In genomic region chr1:193141804-193142203, GRCh38 we compare ENCODE assay signal across 20 cellular contexts. TPM values are rescaled to one million over a fixed set of nuclear protein-coding genes. Genes with fewer than 3 reads are reported as not detected.
DNase-seq lines count a peak whose midpoint lies in the region; ATAC-seq and TF ChIP-seq lines count a peak whose summit lies in the region.
"Had no signal": no experiment of that assay in that cellular context is flagged by ENCODE, and none has a peak within 500 bp of the region (broad histone marks: within the 10 kb centered on the region; RNA-seq: fewer than 3 reads in every experiment).

No MANE protein-coding gene starts in this region.

- no peak for TF ChIP-seq CTCF in PC-3 (conservative IDR thresholded peaks at IDR 0.05; ENCODE audit: low read depth, low read length)

- peaks cover 4% of the 10 kb centered on the region; the same call in 1 of the 2 replicates for H3K79me2 ChIP-seq in PC-3 (ENCODE audit: low read length)

- no peak overlapping the region for H3K27ac Mint-ChIP-seq in activated naive CD8-positive, alpha-beta T cell
- H3K27ac Mint-ChIP-seq in activated naive CD8-positive, alpha-beta T cell treated with anti-CD3 and anti-CD28 coated beads for 36 hours = no peak overlapping the region

- peaks cover 18% of the 10 kb centered on the region for H3K36me3 ChIP-seq in PC-3 (ENCODE audit: low read depth, low read length)

- no peak overlapping the region for H2AFZ ChIP-seq in PC-3 (ENCODE audit: low read length)

- H3K9ac ChIP-seq in PC-3 (ENCODE audit: low read length) = no peak overlapping the region

- H3F3A ChIP-seq in PC-3 (ENCODE audit: low read length, unreplicated experiment) = no peaks in the 10 kb centered on the region

- H3K36me3 Mint-ChIP-seq in activated naive CD8-positive, alpha-beta T cell = peaks cover 20% of the 10 kb centered on the region
- peaks cover 47% of the 10 kb centered on the region for H3K36me3 Mint-ChIP-seq in activated naive CD8-positive, alpha-beta T cell treated with anti-CD3 and anti-CD28 coated beads for 36 hours

- H3K27me3 ChIP-seq in PC-3 (ENCODE audit: low read length) = no peaks in the 10 kb centered on the region
- H3K27me3 ChIP-seq: dorsolateral prefrontal cortex, pancreas had no signal

- no peak for DNase-seq in activated naive CD8-positive, alpha-beta T cell treated with anti-CD3 and anti-CD28 coated beads for 36 hours
- DNase-seq in epithelial cell of prostate (ENCODE audit: low read depth, low spot score) = no peak
- DNase-seq in PC-3 = no peak
- DNase-seq in nucleus accumbens (lab: John Stamatoyannopoulos, UW) = no peak
- no peak for DNase-seq in stimulated activated CD4-positive, alpha-beta T cell treated with anti-CD3 and anti-CD28 coated beads, Interleukin-4, amount 100 ng/mL, for 24 hours
- DNase-seq: COR-L47; dorsolateral prefrontal cortex; EL; left ventricle myocardium superior; MM.1S; NCI-H187; NCI-H446 treated with DMSO at 0.1 percent for 48 hours; pancreas; stimulated activated CD4-positive, alpha-beta T cell treated with anti-CD3 and anti-CD28 coated beads, Interleukin-1b, Interleukin-23, amount 100 ng/mL, for 48 hours; WERI-Rb-1 had no signal

- no peaks in the 10 kb centered on the region for H3K27me3 Mint-ChIP-seq in activated naive CD8-positive, alpha-beta T cell
- no peaks in the 10 kb centered on the region for H3K27me3 Mint-ChIP-seq in activated naive CD8-positive, alpha-beta T cell treated with anti-CD3 and anti-CD28 coated beads for 36 hours

- peaks cover 24% of the 10 kb centered on the region for H3K4me1 Mint-ChIP-seq in activated naive CD8-positive, alpha-beta T cell (ENCODE audit: low read depth)
- H3K4me1 Mint-ChIP-seq in activated naive CD8-positive, alpha-beta T cell treated with anti-CD3 and anti-CD28 coated beads for 36 hours = peaks cover 17% of the 10 kb centered on the region

- BruUV-seq in PC-3 (replicated peaks; lab: Mats Ljungman, UMichigan) = no TSS peak

- H4K20me1 ChIP-seq in PC-3 (ENCODE audit: low read length) = peaks cover 4% of the 10 kb centered on the region; the same call in 1 of the 2 replicates

- H3K27ac ChIP-seq in epithelial cell of prostate (peak overlapping the region; percentile 15), PC-3 (ENCODE audit: low read length) (no peak overlapping the region)
- H3K27ac ChIP-seq: pancreas, RWPE1, WERI-Rb-1 had no signal

- intact Hi-C loops in PC-3 (cut with micrococcal nuclease) = loop anchor here (5.0 kb wide), 1 partner anchor 195 kb away; no protein-coding TSS in a partner anchor

- H3K4me2 ChIP-seq in PC-3 (ENCODE audit: low read length) = no peak overlapping the region

- H3K4me3 ChIP-seq in PC-3 (ENCODE audit: low read length) = no peak overlapping the region
- H3K4me3 ChIP-seq: dorsolateral prefrontal cortex, pancreas had no signal

- peak overlapping the region; percentile 2 for H3K4me3 Mint-ChIP-seq in activated naive CD8-positive, alpha-beta T cell
- H3K4me3 Mint-ChIP-seq in activated naive CD8-positive, alpha-beta T cell treated with anti-CD3 and anti-CD28 coated beads for 36 hours = no peak overlapping the region

- no peaks in the 10 kb centered on the region for H3K9me2 ChIP-seq in PC-3 (replicated peaks; ENCODE audit: low read length)

- POLR2A ChIA-PET in PC-3 (lab: Charles Lee; ENCODE audit: unreplicated experiment) = interaction anchor here (0.6 kb wide), 1 partner anchor 85 kb away, joined by 5 read pairs; no protein-coding TSS in a partner anchor

- no peaks in the 10 kb centered on the region for H3K9me3 ChIP-seq in PC-3 (ENCODE audit: low read length)
- H3K9me3 ChIP-seq: pancreas had no signal

- peak; percentile 46 for ATAC-seq in SK-N-SH treated with all-trans-retinoic acid at 6 μM for 48 hours
- no peak for ATAC-seq in PC-3
- ATAC-seq: HepG2, left ventricle myocardium superior, pancreas had no signal

- CTCF ChIA-PET in PC-3 (lab: Charles Lee) = no interaction called here

- H3K4me1 ChIP-seq in PC-3 (ENCODE audit: insufficient read depth, low read length) = no peaks in the 10 kb centered on the region
- H3K4me1 ChIP-seq: pancreas had no signal

- no peaks in the 10 kb centered on the region for H3K9me3 Mint-ChIP-seq in activated naive CD8-positive, alpha-beta T cell (ENCODE audit: low read depth)
- no peaks in the 10 kb centered on the region for H3K9me3 Mint-ChIP-seq in activated naive CD8-positive, alpha-beta T cell treated with anti-CD3 and anti-CD28 coated beads for 36 hours

TF ChIP-seq in SK-N-SH treated with all-trans-retinoic acid at 6 μM for 48 hours, 23 proteins besides CTCF, POLR2A, EP300 and RAD21:
- TF ChIP-seq TCF4 (CRISPR knock-in tag; IDR thresholded peaks at IDR 0.05; ENCODE audit: borderline replicate concordance) (no peak), ZFP30 (CRISPR knock-in tag; IDR thresholded peaks at IDR 0.05) (no peak), ISL1 (CRISPR knock-in tag; IDR thresholded peaks at IDR 0.05) (no peak; the same call in 1 of the 2 replicates)

RNA-seq across cellular contexts. Expression of gene CDC73, which starts 20.0 kb away (rescaled TPM):
- 10 to 100 TPM; 46.3 to 47.0 TPM for total RNA-seq in activated naive CD8-positive, alpha-beta T cell treated with anti-CD3 and anti-CD28 coated beads for 36 hours
- 10.0 and 13.4 TPM in 2 replicates for total RNA-seq in PC-3 (2014; rRNA removed)

RNA-seq across cellular contexts. Expression of gene GLRX2, which starts 36.6 kb away (rescaled TPM):
- total RNA-seq in activated naive CD8-positive, alpha-beta T cell treated with anti-CD3 and anti-CD28 coated beads for 36 hours = 10 to 100 TPM; 36.7 to 40.4 TPM
- total RNA-seq in PC-3 (2014; rRNA removed) = 16.5 and 18.6 TPM in 2 replicates

RNA-seq across cellular contexts. Expression of gene B3GALT2, which starts 44.6 kb away (rescaled TPM):
- not detected for total RNA-seq in activated naive CD8-positive, alpha-beta T cell treated with anti-CD3 and anti-CD28 coated beads for 36 hours
- total RNA-seq in PC-3 (2014; rRNA removed) = not detected in 2 replicates
- total RNA-seq: bronchial epithelial cell, HepG2 had no signal
